8 cellular contexts compared by ENCODE assay signal in genomic region chr9:128067898-128068655, GRCh38. TPM values are rescaled to one million over a fixed set of nuclear protein-coding genes. Genes with fewer than 3 reads are reported as not detected.
DNase-seq lines count a peak whose midpoint lies in the region; ATAC-seq, FAIRE-seq and TF ChIP-seq lines count a peak whose summit lies in the region.

Gene SLC25A25 (plus strand): TSS chr9:128068232. CDS start chr9:128068320, 88 bp downstream.

- no peaks in the 10 kb centered on the region for H3K27me3 ChIP-seq in bronchial epithelial cell (ENCODE audit: control insufficient read depth, insufficient read depth, low read length)

- H3K4me3 ChIP-seq in WI38 (ENCODE audit: low read depth, low read length) (peak within 1 kb of the TSS; percentile 89), bronchial epithelial cell (ENCODE audit: low read depth, low read length) (peak within 1 kb of the TSS; percentile 69)

- peaks cover 4% of the 10 kb centered on the region for H3K36me3 ChIP-seq in bronchial epithelial cell (ENCODE audit: control insufficient read depth, insufficient read depth, low read length)

- ATAC-seq in GM18907 (IDR thresholded peaks at IDR 0.05; ENCODE audit: unreplicated experiment) (peak; percentile 72), HG03159 (IDR thresholded peaks at IDR 0.05; ENCODE audit: unreplicated experiment) (peak; percentile 74)

- FAIRE-seq in bronchial epithelial cell (lab: Jason Lieb, UNC): no peak

- no peak for TF ChIP-seq CTCF in WI38 (IDR thresholded peaks at IDR 0.05; ENCODE audit: low read depth, low read length)
- TF ChIP-seq CTCF in bronchial epithelial cell (IDR thresholded peaks at IDR 0.05; ENCODE audit: insufficient read depth, low read length, severe bottlenecking): no peak

- in situ Hi-C loops in ACHN (cut with HindIII; ENCODE audit: low pct_ligation_motif_present, low pct_unique_long_range_greater_than_20kb, low sequenced_read_pairs): no loop called here

- DNase-seq in ACHN (peak; percentile 97), NCI-H2227 treated with DMSO at 0.1 percent for 48 hours (lab: John Stamatoyannopoulos, UW) (peak; percentile 94), bronchial epithelial cell (ENCODE audit: low read depth) (peak; percentile 97), iPS-NIHi7 (ENCODE audit: extremely low spot score) (peak; percentile 97), smooth muscle cell of the brain vasculature (ENCODE audit: low read depth, low spot score) (peak; percentile 97)

RNA-seq across cellular contexts. Expression of gene SLC25A25, which starts in this region (rescaled TPM):
- total RNA-seq in bronchial epithelial cell: 12.6 and 17.2 TPM in 2 replicates

Comparison
In these comparisons a context has a peak if more than half of its experiments do, and no peak if none do; other contexts are left out.
1. Peak in every context shown above with its lines: DNase-seq, ATAC-seq and H3K4me3 ChIP-seq.